In genomic region chr2:111239107-111239506, GRCh38 we compare ENCODE assay signal across 11 cellular contexts.
DNase-seq lines count a peak whose midpoint lies in the region; ATAC-seq and TF ChIP-seq lines count a peak whose summit lies in the region.
"Had no signal": no experiment of that assay in that cellular context is flagged by ENCODE, and none has a peak within 500 bp of the region (broad histone marks: within the 10 kb centered on the region; RNA-seq: fewer than 3 reads in every experiment).

No MANE protein-coding gene starts in this region.

- no peak overlapping the region for H3K27ac Mint-ChIP-seq in T-helper 2 cell treated with Interferon-gamma antibody and Interleukin-4, amounts not matched to agents 5 μg/mL and 100 μg/mL, for 36 hours
- no peak overlapping the region for H3K27ac Mint-ChIP-seq in T-cell

- H3K4me3 ChIP-seq in H7 (ENCODE audit: insufficient read depth, low read depth, low read length) = no peak overlapping the region
- H3K4me3 ChIP-seq: SJSA1 had no signal

- POLR2A ChIA-PET in T-cell (lab: Charles Lee) = no interaction called here

- peak; percentile 17 for DNase-seq in T-helper 2 cell treated with Interferon-gamma antibody and Interleukin-4, amounts not matched to agents 5 μg/mL and 100 μg/mL, for 36 hours (ENCODE audit: low spot score)
- DNase-seq in H7 (no peak), DMS114 treated with DMSO at 0.1 percent for 48 hours (lab: John Stamatoyannopoulos, UW; ENCODE audit: unreplicated experiment) (no peak), T-cell (no peak)
- DNase-seq: erythroblast, NCI-H2081 treated with DMSO at 0.1 percent for 48 hours had no signal

- H3K4me1 Mint-ChIP-seq in T-helper 2 cell treated with Interferon-gamma antibody and Interleukin-4, amounts not matched to agents 5 μg/mL and 100 μg/mL, for 36 hours (ENCODE audit: low read depth) = peaks cover 4% of the 10 kb centered on the region
- H3K4me1 Mint-ChIP-seq in T-cell = no peaks in the 10 kb centered on the region

- peaks cover 8% of the 10 kb centered on the region for H3K9me3 Mint-ChIP-seq in T-helper 2 cell treated with Interferon-gamma antibody and Interleukin-4, amounts not matched to agents 5 μg/mL and 100 μg/mL, for 36 hours
- no peaks in the 10 kb centered on the region for H3K9me3 Mint-ChIP-seq in T-cell

- H3K27me3 ChIP-seq in H7 (ENCODE audit: control insufficient read depth, insufficient read depth, low read length) = no peaks in the 10 kb centered on the region
- H3K27me3 ChIP-seq: SJSA1 had no signal

- CTCF ChIA-PET in T-cell (lab: Charles Lee) = no interaction called here

- H3K36me3 Mint-ChIP-seq in T-helper 2 cell treated with Interferon-gamma antibody and Interleukin-4, amounts not matched to agents 5 μg/mL and 100 μg/mL, for 36 hours (ENCODE audit: low read depth) = peaks cover 12% of the 10 kb centered on the region
- H3K36me3 Mint-ChIP-seq in T-cell = no peaks in the 10 kb centered on the region

- H3K36me3 ChIP-seq in H7 (replicated peaks; ENCODE audit: control insufficient read depth, insufficient read depth, low read length) = no peaks in the 10 kb centered on the region

- H3K4me3 Mint-ChIP-seq in T-helper 2 cell treated with Interferon-gamma antibody and Interleukin-4, amounts not matched to agents 5 μg/mL and 100 μg/mL, for 36 hours = no peak overlapping the region
- H3K4me3 Mint-ChIP-seq in T-cell = no peak overlapping the region

- peak; percentile 84 for ATAC-seq in GM18519 (IDR thresholded peaks at IDR 0.05; ENCODE audit: low FRiP score, unreplicated experiment)
- ATAC-seq in GM19468 (IDR thresholded peaks at IDR 0.05; ENCODE audit: extremely low read depth, unreplicated experiment) = peak; percentile 87
- ATAC-seq in HG02981 (IDR thresholded peaks at IDR 0.05; ENCODE audit: unreplicated experiment) = peak; percentile 96
- ATAC-seq in SK-N-SH treated with all-trans-retinoic acid at 6 μM for 48 hours = no peak
- no peak for ATAC-seq in T-cell (replicated peaks in 1 of 4)

- H3K27me3 Mint-ChIP-seq in T-helper 2 cell treated with Interferon-gamma antibody and Interleukin-4, amounts not matched to agents 5 μg/mL and 100 μg/mL, for 36 hours (ENCODE audit: low read depth) = peaks cover 4% of the 10 kb centered on the region
- peaks cover 0 to 5% of the 10 kb centered on the region in 2 donors for H3K27me3 Mint-ChIP-seq in T-cell

TF ChIP-seq in SK-N-SH treated with all-trans-retinoic acid at 6 μM for 48 hours, 23 proteins besides CTCF, POLR2A, EP300 and RAD21:
- TF ChIP-seq GLIS3 (CRISPR knock-in tag; IDR thresholded peaks at IDR 0.05) (no peak), ARNTL (CRISPR knock-in tag; IDR thresholded peaks at IDR 0.05; ENCODE audit: borderline replicate concordance, low read depth) (no peak), ISL1 (CRISPR knock-in tag; IDR thresholded peaks at IDR 0.05) (no peak), OSR1 (CRISPR knock-in tag; IDR thresholded peaks at IDR 0.05) (no peak), CSDC2 (CRISPR knock-in tag; IDR thresholded peaks at IDR 0.05) (no peak)
TF ChIP-seq in SK-N-SH treated with all-trans-retinoic acid at 6 μM for 48 hours: peak in this region for 0.

Comparison
In these comparisons a context has a peak if more than half of its experiments do, and no peak if none do; other contexts are left out.
1. ATAC-seq: peak in GM18519 (single experiment), GM19468 (single experiment) and HG02981 (single experiment); none in SK-N-SH treated with all-trans-retinoic acid at 6 μM for 48 hours (single experiment) and T-cell (0 of 4).